ENCODE assay signal across 12 cellular contexts in the genomic region with DNA sequence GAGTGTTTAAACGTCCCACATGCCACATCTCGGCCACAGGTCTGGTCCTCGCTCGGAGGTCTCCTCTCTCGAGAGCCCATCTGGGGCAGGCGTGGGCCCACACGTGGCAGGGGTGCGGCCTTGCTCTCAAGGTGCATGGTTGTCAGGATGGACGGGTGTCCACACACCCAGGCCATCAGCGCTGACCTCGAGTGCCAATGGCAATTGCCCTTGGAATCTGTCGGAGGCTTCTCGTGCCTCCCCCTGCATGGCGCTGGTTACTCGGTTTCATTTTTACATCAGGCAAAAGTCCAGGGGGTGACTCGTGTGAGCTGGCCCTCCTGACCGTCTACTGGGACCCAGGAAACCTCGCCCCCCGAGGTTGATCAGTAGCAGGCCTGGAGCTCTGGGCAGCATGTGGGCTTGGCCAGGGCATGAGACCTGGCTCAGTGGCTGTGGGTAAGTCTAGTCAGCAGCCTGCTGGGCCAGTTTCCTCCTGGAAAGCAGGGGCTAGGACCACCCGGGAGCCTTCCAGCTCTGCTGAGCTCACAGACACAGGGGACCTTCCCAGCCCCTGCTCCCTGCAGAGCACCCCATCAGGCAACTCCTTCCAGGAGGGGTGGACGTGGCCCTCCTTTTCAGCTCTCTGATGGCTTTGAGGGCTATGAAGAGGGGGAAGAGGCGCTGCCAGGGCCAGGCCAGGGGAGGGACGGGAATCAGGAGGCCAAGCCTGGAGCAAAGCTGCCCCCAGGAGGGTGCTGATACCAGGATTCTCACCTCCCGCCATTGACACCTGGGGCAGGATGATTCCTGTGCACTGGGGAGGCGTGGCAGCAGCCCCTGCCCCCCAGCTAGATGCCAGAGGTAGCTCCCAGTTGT. TPM values are rescaled to one million over a fixed set of nuclear protein-coding genes. Genes with fewer than 3 reads are reported as not detected.
DNase-seq lines count a peak whose midpoint lies in the region; ATAC-seq and TF ChIP-seq lines count a peak whose summit lies in the region.
"Had no signal": no experiment of that assay in that cellular context is flagged by ENCODE, and none has a peak within 500 bp of the region (broad histone marks: within the 10 kb centered on the region; RNA-seq: fewer than 3 reads in every experiment).

No MANE protein-coding gene starts in this region.

- peaks cover 26% of the 10 kb centered on the region for H3K4me1 ChIP-seq in NT2/D1 (ENCODE audit: insufficient read depth, insufficient read length)
- H3K4me1 ChIP-seq in left lung = peaks cover 0 to 6% of the 10 kb centered on the region in 2 donors
- H3K4me1 ChIP-seq in psoas muscle = peaks cover 4% of the 10 kb centered on the region
- H3K4me1 ChIP-seq in PC-9 (replicated peaks; ENCODE audit: insufficient read depth) = peaks cover 3% of the 10 kb centered on the region

- H4K20me1 ChIP-seq in PC-9 (ENCODE audit: insufficient read depth) = no peaks in the 10 kb centered on the region

- no peak for ATAC-seq in left lung
- no peak for ATAC-seq in psoas muscle
- no peak for ATAC-seq in GM21447 (IDR thresholded peaks at IDR 0.05; ENCODE audit: unreplicated experiment)
- ATAC-seq: CD8-positive, alpha-beta T cell had no signal

- H3K9ac ChIP-seq in NT2/D1 (ENCODE audit: insufficient read length, low read depth) = peak overlapping the region; percentile 6

- H3K79me2 ChIP-seq in PC-9 (ENCODE audit: low read depth) = no peaks in the 10 kb centered on the region

- POLR2A ChIA-PET in PC-9 (lab: Charles Lee; ENCODE audit: unreplicated experiment) = interaction anchor here (0.7 kb wide), 1 partner anchor 350 kb away, joined by 6 read pairs; no protein-coding TSS in a partner anchor

- intact Hi-C loops in left lung (cut with DNase I) = no loop called here
- intact Hi-C loops in psoas muscle (cut with DNase I) = loop anchor here in 1 of 2 donors (5.0 kb wide), 1 partner anchor 37 kb away; no protein-coding TSS in a partner anchor
- intact Hi-C loops in PC-9 (cut with micrococcal nuclease; ENCODE audit: unreplicated experiment) = no loop called here

- BruUV-seq in PC-9 (replicated peaks; lab: Mats Ljungman, UMichigan) = no TSS peak

- no peaks in the 10 kb centered on the region for H3K9me2 ChIP-seq in PC-9 (ENCODE audit: insufficient read depth)

- peak; percentile 68 for DNase-seq in H7
- DNase-seq in NT2/D1 (ENCODE audit: low read depth, low spot score) = no peak
- DNase-seq in left lung = peak; percentile 29 to 75
- DNase-seq in psoas muscle = peak; percentile 11 to 38
- DNase-seq in PC-9 = no peak
- no peak for DNase-seq in SHP77 treated with DMSO at 0.1 percent for 48 hours (lab: John Stamatoyannopoulos, UW)
- DNase-seq: CD8-positive, alpha-beta T cell; NCI-H1417; NCI-H2029; NCI-H524 had no signal

- H3K36me3 ChIP-seq in H7 (replicated peaks; ENCODE audit: control insufficient read depth, insufficient read depth, low read length) (no peaks in the 10 kb centered on the region), NT2/D1 (ENCODE audit: insufficient read depth, insufficient read length, low read length) (no peaks in the 10 kb centered on the region), left lung (no peaks in the 10 kb centered on the region), psoas muscle (ENCODE audit: insufficient read depth in 1 of 2, low read depth in 1 of 2) (no peaks in the 10 kb centered on the region), PC-9 (ENCODE audit: low read depth) (no peaks in the 10 kb centered on the region)

- H3K4me3 ChIP-seq in H7 (ENCODE audit: insufficient read depth, low read depth, low read length) (no peak overlapping the region), NT2/D1 (ENCODE audit: insufficient read length, low read depth) (no peak overlapping the region), left lung (no peak overlapping the region), psoas muscle (no peak overlapping the region), PC-9 (no peak overlapping the region)

- 83 to 87% (median 84%) methylated on average over 25 of the region's 25 CpGs for WGBS in psoas muscle, 3 donors

- H3K4me2 ChIP-seq in PC-9 = no peak overlapping the region

- TF ChIP-seq CTCF in left lung (IDR thresholded peaks at IDR 0.05) = no peak
- no peak for TF ChIP-seq CTCF in psoas muscle (IDR thresholded peaks at IDR 0.05)
- no peak for TF ChIP-seq CTCF in PC-9 (conservative IDR thresholded peaks at IDR 0.05)

- H2AFZ ChIP-seq in PC-9 = no peak overlapping the region

- CTCF ChIA-PET in PC-9 (lab: Charles Lee) = no interaction called here

- H3K27me3 ChIP-seq in H7 (ENCODE audit: control insufficient read depth, insufficient read depth, low read length) = peaks cover 14% of the 10 kb centered on the region
- H3K27me3 ChIP-seq in NT2/D1 (ENCODE audit: insufficient read depth, insufficient read length) = peaks cover 31% of the 10 kb centered on the region
- peaks cover 6 to 64% of the 10 kb centered on the region in 2 donors for H3K27me3 ChIP-seq in left lung
- H3K27me3 ChIP-seq in psoas muscle (ENCODE audit: insufficient read depth in 3 of 3, low read length in 2 of 3) = no peaks in the 10 kb centered on the region
- H3K27me3 ChIP-seq in PC-9 (ENCODE audit: insufficient read depth, low read depth) = peaks cover 5% of the 10 kb centered on the region; the same call in 1 of the 2 replicates

- H3F3A ChIP-seq in PC-9 (ENCODE audit: insufficient read depth, low read depth) = peaks cover 17% of the 10 kb centered on the region

- H3K27ac ChIP-seq in left lung (no peak overlapping the region), psoas muscle (no peak overlapping the region), PC-9 (no peak overlapping the region)

- H3K9me3 ChIP-seq in NT2/D1 (ENCODE audit: insufficient read depth, low read length) (no peaks in the 10 kb centered on the region), left lung (no peaks in the 10 kb centered on the region), psoas muscle (no peaks in the 10 kb centered on the region), PC-9 (ENCODE audit: insufficient read depth, low read depth) (no peaks in the 10 kb centered on the region)

RNA-seq across cellular contexts. Expression of a gene that starts 3.7 kb away (rescaled TPM):
- 0.28 and 0.44 TPM in 2 replicates for total RNA-seq in H7 (2014; rRNA removed; shearing (Covaris generic))
- total RNA-seq in left lung (1 to 10 TPM; 2.1 to 5.5 TPM), psoas muscle (1 to 10 TPM in 1 of 4 donors, under 1 TPM in 3; 0.25 to 1.7 (median 0.47) TPM), PC-9 (2021) (9.8 and 16.1 TPM in 2 replicates)
- polyA plus RNA-seq in psoas muscle = under 1 TPM; 0.08 to 0.30 (median 0.23) TPM
- total RNA-seq: SK-MEL-5 had no signal

Comparison
In these comparisons a context has a peak if more than half of its experiments do, and no peak if none do; other contexts are left out.
1. DNase-seq: peak in H7 (single experiment), left lung (2 of 2) and psoas muscle (2 of 2); none in NT2/D1 (single experiment), PC-9 (0 of 2) and SHP77 treated with DMSO at 0.1 percent for 48 hours (single experiment).